Comparison of ENCODE assay signal across 1 cellular context in the genomic region with DNA sequence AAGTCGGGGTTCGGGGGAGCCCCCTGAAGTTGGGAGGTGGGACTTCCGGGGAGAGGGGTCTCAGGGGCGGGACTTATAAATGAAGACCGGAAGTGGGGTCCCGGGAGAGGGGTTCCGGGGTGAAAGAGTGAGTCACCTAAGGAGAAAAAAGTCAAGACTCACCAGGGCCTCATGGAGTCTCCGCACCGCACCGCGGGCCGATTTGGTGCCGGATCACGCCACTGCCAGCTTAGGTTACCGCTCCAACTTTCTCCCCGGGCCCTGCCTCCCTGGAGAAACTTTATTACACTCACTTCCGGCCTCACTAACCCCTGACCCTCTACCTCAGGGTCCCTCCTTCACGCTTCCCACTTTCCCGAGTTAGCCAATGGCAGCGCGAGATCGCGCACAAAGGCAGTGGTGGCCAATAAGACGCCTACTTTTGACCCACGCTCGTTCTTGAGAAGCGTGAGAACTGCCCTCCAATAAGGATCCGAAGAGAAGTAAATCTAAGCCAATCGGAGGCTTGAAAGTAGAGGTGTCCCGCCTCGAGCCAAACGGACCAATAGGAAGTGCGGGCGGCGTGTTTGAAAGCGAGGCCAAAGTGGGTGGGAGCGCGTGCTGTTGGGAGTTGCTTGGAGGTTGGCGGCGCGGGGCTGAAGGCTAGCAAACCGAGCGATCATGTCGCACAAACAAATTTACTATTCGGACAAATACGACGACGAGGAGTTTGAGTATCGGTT.
TF ChIP-seq lines count a peak whose summit lies in the region.

CKS1B (plus strand) TSS at position 596 of the 722 bp plus-strand sequence; CDS start at position 661, 65 bp downstream.

TF ChIP-seq in HepG2, 621 proteins besides CTCF, POLR2A, EP300 and RAD21 (continued from another document and continues in another):
- TF ChIP-seq PATZ1 (CRISPR knock-in tag; IDR thresholded peaks at IDR 0.05): no peak; the same call in 1 of the 2 replicates
- TF ChIP-seq ZNF883 (CRISPR knock-in tag; IDR thresholded peaks at IDR 0.05; ENCODE audit: not compliant biosample characterization): no peak
- no peak for TF ChIP-seq ZBTB21 (CRISPR knock-in tag; IDR thresholded peaks at IDR 0.05)
- peak; percentile 97 for TF ChIP-seq GATAD1 (CRISPR knock-in tag; IDR thresholded peaks at IDR 0.05)
- no peak for TF ChIP-seq ZNF292 (CRISPR knock-in tag; IDR thresholded peaks at IDR 0.05; ENCODE audit: borderline replicate concordance, low read depth)
- TF ChIP-seq, protein P1, sequence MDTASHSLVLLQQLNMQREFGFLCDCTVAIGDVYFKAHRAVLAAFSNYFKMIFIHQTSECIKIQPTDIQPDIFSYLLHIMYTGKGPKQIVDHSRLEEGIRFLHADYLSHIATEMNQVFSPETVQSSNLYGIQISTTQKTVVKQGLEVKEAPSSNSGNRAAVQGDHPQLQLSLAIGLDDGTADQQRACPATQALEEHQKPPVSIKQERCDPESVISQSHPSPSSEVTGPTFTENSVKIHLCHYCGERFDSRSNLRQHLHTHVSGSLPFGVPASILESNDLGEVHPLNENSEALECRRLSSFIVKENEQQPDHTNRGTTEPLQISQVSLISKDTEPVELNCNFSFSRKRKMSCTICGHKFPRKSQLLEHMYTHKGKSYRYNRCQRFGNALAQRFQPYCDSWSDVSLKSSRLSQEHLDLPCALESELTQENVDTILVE (CRISPR knock-in tag; IDR thresholded peaks at IDR 0.05): no peak
- TF ChIP-seq ZNF660 (CRISPR knock-in tag; IDR thresholded peaks at IDR 0.05; ENCODE audit: borderline replicate concordance, low read depth): no peak
- no peak for TF ChIP-seq ZXDC (CRISPR knock-in tag; IDR thresholded peaks at IDR 0.05)
- no peak for TF ChIP-seq SMARCE1 (IDR thresholded peaks at IDR 0.05; ENCODE audit: borderline replicate concordance)
- TF ChIP-seq ZNF644 (CRISPR knock-in tag; IDR thresholded peaks at IDR 0.05; ENCODE audit: low read depth): no peak
- TF ChIP-seq, protein P2, sequence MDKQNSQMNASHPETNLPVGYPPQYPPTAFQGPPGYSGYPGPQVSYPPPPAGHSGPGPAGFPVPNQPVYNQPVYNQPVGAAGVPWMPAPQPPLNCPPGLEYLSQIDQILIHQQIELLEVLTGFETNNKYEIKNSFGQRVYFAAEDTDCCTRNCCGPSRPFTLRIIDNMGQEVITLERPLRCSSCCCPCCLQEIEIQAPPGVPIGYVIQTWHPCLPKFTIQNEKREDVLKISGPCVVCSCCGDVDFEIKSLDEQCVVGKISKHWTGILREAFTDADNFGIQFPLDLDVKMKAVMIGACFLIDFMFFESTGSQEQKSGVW (CRISPR knock-in tag; IDR thresholded peaks at IDR 0.05; ENCODE audit: borderline replicate concordance): no peak
- no peak for TF ChIP-seq SRSF9 (IDR thresholded peaks at IDR 0.05; ENCODE audit: borderline replicate concordance, insufficient read depth, low read depth, low read length, poor library complexity, severe bottlenecking)
- no peak; the same call in 1 of the 2 replicates for TF ChIP-seq SAFB2 (CRISPR knock-in tag; IDR thresholded peaks at IDR 0.05; ENCODE audit: borderline replicate concordance, low read depth)
- no peak for TF ChIP-seq HNRNPUL1 (IDR thresholded peaks at IDR 0.05; ENCODE audit: low read depth, low read length)
- no peak for TF ChIP-seq ZBTB49 (CRISPR knock-in tag; IDR thresholded peaks at IDR 0.05; ENCODE audit: borderline replicate concordance)
- TF ChIP-seq ZNF432 (CRISPR knock-in tag; IDR thresholded peaks at IDR 0.05; ENCODE audit: borderline replicate concordance): no peak
- no peak for TF ChIP-seq BCL6 (CRISPR knock-in tag; IDR thresholded peaks at IDR 0.05)
- 0 out of 2 replicates have a peak, but pooled peaks have one; percentile 37 for TF ChIP-seq JUND (CRISPR knock-in tag; IDR thresholded peaks at IDR 0.05)
- TF ChIP-seq POLR2AphosphoS2 (IDR thresholded peaks at IDR 0.05; ENCODE audit: low read depth, low read length): peak; percentile 18; the same call in 1 of the 2 replicates
- TF ChIP-seq MXD1 (CRISPR knock-in tag; IDR thresholded peaks at IDR 0.05): peak; percentile 99; the same call in 1 of the 2 replicates
- TF ChIP-seq, protein P3, sequence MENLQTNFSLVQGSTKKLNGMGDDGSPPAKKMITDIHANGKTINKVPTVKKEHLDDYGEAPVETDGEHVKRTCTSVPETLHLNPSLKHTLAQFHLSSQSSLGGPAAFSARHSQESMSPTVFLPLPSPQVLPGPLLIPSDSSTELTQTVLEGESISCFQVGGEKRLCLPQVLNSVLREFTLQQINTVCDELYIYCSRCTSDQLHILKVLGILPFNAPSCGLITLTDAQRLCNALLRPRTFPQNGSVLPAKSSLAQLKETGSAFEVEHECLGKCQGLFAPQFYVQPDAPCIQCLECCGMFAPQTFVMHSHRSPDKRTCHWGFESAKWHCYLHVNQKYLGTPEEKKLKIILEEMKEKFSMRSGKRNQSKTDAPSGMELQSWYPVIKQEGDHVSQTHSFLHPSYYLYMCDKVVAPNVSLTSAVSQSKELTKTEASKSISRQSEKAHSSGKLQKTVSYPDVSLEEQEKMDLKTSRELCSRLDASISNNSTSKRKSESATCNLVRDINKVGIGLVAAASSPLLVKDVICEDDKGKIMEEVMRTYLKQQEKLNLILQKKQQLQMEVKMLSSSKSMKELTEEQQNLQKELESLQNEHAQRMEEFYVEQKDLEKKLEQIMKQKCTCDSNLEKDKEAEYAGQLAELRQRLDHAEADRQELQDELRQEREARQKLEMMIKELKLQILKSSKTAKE (CRISPR knock-in tag; IDR thresholded peaks at IDR 0.05; ENCODE audit: borderline replicate concordance): no peak
- peak; percentile 95 for TF ChIP-seq ZNF687 (CRISPR knock-in tag; IDR thresholded peaks at IDR 0.05)
- peak; percentile 60; the same call in 1 of the 2 replicates for TF ChIP-seq TMF1 (CRISPR knock-in tag; IDR thresholded peaks at IDR 0.05; ENCODE audit: low read depth)
- TF ChIP-seq CAMTA2 (CRISPR knock-in tag; IDR thresholded peaks at IDR 0.05; ENCODE audit: borderline replicate concordance): no peak
- TF ChIP-seq, protein P4, sequence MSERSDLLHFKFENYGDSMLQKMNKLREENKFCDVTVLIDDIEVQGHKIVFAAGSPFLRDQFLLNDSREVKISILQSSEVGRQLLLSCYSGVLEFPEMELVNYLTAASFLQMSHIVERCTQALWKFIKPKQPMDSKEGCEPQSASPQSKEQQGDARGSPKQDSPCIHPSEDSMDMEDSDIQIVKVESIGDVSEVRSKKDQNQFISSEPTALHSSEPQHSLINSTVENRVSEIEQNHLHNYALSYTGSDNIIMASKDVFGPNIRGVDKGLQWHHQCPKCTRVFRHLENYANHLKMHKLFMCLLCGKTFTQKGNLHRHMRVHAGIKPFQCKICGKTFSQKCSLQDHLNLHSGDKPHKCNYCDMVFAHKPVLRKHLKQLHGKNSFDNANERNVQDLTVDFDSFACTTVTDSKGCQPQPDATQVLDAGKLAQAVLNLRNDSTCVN (CRISPR knock-in tag; IDR thresholded peaks at IDR 0.05; ENCODE audit: borderline replicate concordance): no peak
- TF ChIP-seq AGO2 (optimal IDR thresholded peaks at IDR 0.05; ENCODE audit: low read depth, low read length): peak; percentile 7
- TF ChIP-seq NR3C1 (CRISPR knock-in tag; IDR thresholded peaks at IDR 0.05): no peak
